ENCODE assay signal across 15 cellular contexts in genomic region chr9:104869801-104870200, GRCh38. TPM values are rescaled to one million over a fixed set of nuclear protein-coding genes. Genes with fewer than 3 reads are reported as not detected.
DNase-seq lines count a peak whose midpoint lies in the region; ATAC-seq and TF ChIP-seq lines count a peak whose summit lies in the region.
"Had no signal": no experiment of that assay in that cellular context is flagged by ENCODE, and none has a peak within 500 bp of the region (broad histone marks: within the 10 kb centered on the region; RNA-seq: fewer than 3 reads in every experiment).

No MANE protein-coding gene starts in this region.

- H3K4me2 ChIP-seq in OCI-LY7 (ENCODE audit: low read length) = peak overlapping the region; percentile 55; the same call in 1 of the 2 replicates
- H3K4me2 ChIP-seq in fibroblast of lung (ENCODE audit: extremely low read depth, insufficient read depth, low read length) = no peak overlapping the region
- H3K4me2 ChIP-seq in trophoblast cell (ENCODE audit: low read length) = no peak overlapping the region

- H3K23ac ChIP-seq in trophoblast cell (ENCODE audit: low read length) = no peak overlapping the region

- H4K91ac ChIP-seq in trophoblast cell (ENCODE audit: low read depth, low read length) = peak overlapping the region; percentile 90

- H4K8ac ChIP-seq in trophoblast cell (ENCODE audit: low read depth, low read length) = no peak overlapping the region

- H2AK5ac ChIP-seq in trophoblast cell (ENCODE audit: low read length) = no peak overlapping the region

- no peak overlapping the region for H4K12ac ChIP-seq in trophoblast cell (ENCODE audit: low read depth, low read length)

- H3K4me3 ChIP-seq in OCI-LY7 (ENCODE audit: low read depth, low read length, poor library complexity, severe bottlenecking) (no peak overlapping the region), fibroblast of lung (replicated peaks in 1 of 4; ENCODE audit: control extremely low read depth in 1 of 4, insufficient read depth in 1 of 4, low read depth in 3 of 4, low read length in 4 of 4) (no peak overlapping the region), trophoblast cell (ENCODE audit: low read depth, low read length) (no peak overlapping the region)

- peak overlapping the region; percentile 63 for H3K27ac ChIP-seq in OCI-LY7 (ENCODE audit: low read depth, low read length, poor library complexity, severe bottlenecking)
- H3K27ac ChIP-seq in fibroblast of lung (ENCODE audit: insufficient read depth, low read length) = peak overlapping the region; percentile 37
- peak overlapping the region; percentile 49 for H3K27ac ChIP-seq in trophoblast cell (ENCODE audit: low read depth, low read length)

- H3K9me3 ChIP-seq in OCI-LY7 (ENCODE audit: low read length) (no peaks in the 10 kb centered on the region), fibroblast of lung (ENCODE audit: control insufficient read depth, insufficient read depth, low read depth, low read length) (no peaks in the 10 kb centered on the region), trophoblast cell (ENCODE audit: insufficient read depth, low read depth, low read length) (peaks cover 1% of the 10 kb centered on the region)

- H3K36me3 ChIP-seq in OCI-LY7 (ENCODE audit: insufficient read depth, low read length) (peaks cover 51% of the 10 kb centered on the region), fibroblast of lung (ENCODE audit: control insufficient read depth, insufficient read depth, low read length) (no peaks in the 10 kb centered on the region), trophoblast cell (ENCODE audit: control insufficient read depth in 1 of 2, insufficient read depth in 2 of 2, low read length in 2 of 2) (no peaks in the 10 kb centered on the region)

- H2BK5ac ChIP-seq in trophoblast cell (ENCODE audit: low read depth, low read length, poor library complexity) = no peak overlapping the region

- H3K27me3 Mint-ChIP-seq in nephron progenitor cell (ENCODE audit: low read depth, poor library complexity) = peaks cover 7% of the 10 kb centered on the region
- H3K27me3 Mint-ChIP-seq: IgD-negative memory B cell had no signal

- WGBS in trophoblast cell (ENCODE audit: extremely low coverage, insufficient coverage, insufficient read length) = no CpG with 5 or more reads among the region's 1 CpG

- H3K4me3 Mint-ChIP-seq in nephron progenitor cell = no peak overlapping the region

- no peak overlapping the region for H3K27ac Mint-ChIP-seq in nephron progenitor cell

- H3K14ac ChIP-seq in trophoblast cell (ENCODE audit: low read length) = no peak overlapping the region

- H2AFZ ChIP-seq in OCI-LY7 (ENCODE audit: low read length) = no peak overlapping the region
- no peak overlapping the region for H2AFZ ChIP-seq in fibroblast of lung (ENCODE audit: low read length)
- no peak overlapping the region for H2AFZ ChIP-seq in trophoblast cell (ENCODE audit: insufficient read depth, low read length, poor library complexity)

- BruUV-seq in OCI-LY7 (replicated peaks; lab: Mats Ljungman, UMichigan) = no TSS peak

- DNase-seq in A172 (ENCODE audit: low spot score) (peak; percentile 26), OCI-LY7 (ENCODE audit: low spot score) (no peak), fibroblast of lung (ENCODE audit: low read depth in 2 of 2) (peak in 1 of 2 donors; percentile 62), trophoblast cell (no peak), nephron progenitor cell (no peak), DMS114 treated with DMSO at 0.1 percent for 48 hours (lab: John Stamatoyannopoulos, UW; ENCODE audit: unreplicated experiment) (no peak)
- DNase-seq in activated CD8-positive, alpha-beta memory T cell treated with anti-CD3 and anti-CD28 coated beads for 24 hours = no peak
- DNase-seq: activated CD4-positive, alpha-beta T cell treated with anti-CD3 and anti-CD28 coated beads, Interleukin-2, amount 50 U/mL, for 48 hours; activated gamma-delta T cell; cerebellar nuclear complex; DMS79 treated with DMSO at 0.1 percent for 48 hours; NCI-H2029; NK-92 treated with Interleukin-12 subunit alpha and Interleukin-12 subunit beta, amount 100 ng/mL, for 24 hours had no signal

- CTCF ChIA-PET in OCI-LY7 (lab: Charles Lee; ENCODE audit: unreplicated experiment) = interaction anchor here (1.2 kb wide), 1 partner anchor 50 kb away, joined by 3 read pairs; no protein-coding TSS in a partner anchor

- H3K9ac ChIP-seq in fibroblast of lung (ENCODE audit: insufficient read depth, low read length) (no peak overlapping the region), trophoblast cell (ENCODE audit: low read length) (no peak overlapping the region)

- no peaks in the 10 kb centered on the region for H3K27me3 ChIP-seq in fibroblast of lung (ENCODE audit: control insufficient read depth, insufficient read depth, low read length)
- no peaks in the 10 kb centered on the region for H3K27me3 ChIP-seq in trophoblast cell (ENCODE audit: insufficient read depth, low read length)

- peaks cover 34% of the 10 kb centered on the region for H3K36me3 Mint-ChIP-seq in nephron progenitor cell (ENCODE audit: low read depth)
- H3K36me3 Mint-ChIP-seq: IgD-negative memory B cell had no signal

- POLR2A ChIA-PET in OCI-LY7 (lab: Charles Lee) = interaction anchor here (1.7 to 3.8 kb wide), 2 partner anchors 54 to 57 kb away, joined by 4 to 22 read pairs; no protein-coding TSS in a partner anchor

- no peak overlapping the region for H2BK12ac ChIP-seq in trophoblast cell (ENCODE audit: low read length)

- no peak overlapping the region for H3K4ac ChIP-seq in trophoblast cell (ENCODE audit: low read depth, low read length)

- no peak overlapping the region for H2BK120ac ChIP-seq in trophoblast cell (ENCODE audit: insufficient read depth, low read length, poor library complexity)

- H3K4me1 ChIP-seq in OCI-LY7 (ENCODE audit: insufficient read depth, low read length, poor library complexity, severe bottlenecking) (peaks cover 25% of the 10 kb centered on the region), fibroblast of lung (ENCODE audit: control insufficient read depth, extremely low read depth, insufficient read depth, low read length) (peaks cover 44% of the 10 kb centered on the region), trophoblast cell (ENCODE audit: control insufficient read depth in 1 of 2, insufficient read depth in 2 of 2, low read length in 2 of 2) (peaks cover 15 to 19% of the 10 kb centered on the region in 2 experiments)

- peaks cover 58% of the 10 kb centered on the region for H3K4me1 Mint-ChIP-seq in nephron progenitor cell

- intact Hi-C loops in OCI-LY7 (cut with micrococcal nuclease; ENCODE audit: unreplicated experiment) = no loop called here

- no peaks in the 10 kb centered on the region for H4K20me1 ChIP-seq in OCI-LY7 (ENCODE audit: insufficient read depth, low read length)
- no peaks in the 10 kb centered on the region for H4K20me1 ChIP-seq in fibroblast of lung (ENCODE audit: control insufficient read depth, extremely low read depth, insufficient read depth, low read length)

- H3K79me2 ChIP-seq in OCI-LY7 (ENCODE audit: insufficient read depth, low read depth, low read length) = no peaks in the 10 kb centered on the region
- peaks cover 2% of the 10 kb centered on the region for H3K79me2 ChIP-seq in fibroblast of lung (ENCODE audit: control insufficient read depth, insufficient read depth, low read length)
- peaks cover 2% of the 10 kb centered on the region for H3K79me2 ChIP-seq in trophoblast cell (ENCODE audit: control insufficient read depth, insufficient read depth, low read length, poor library complexity)

- no peak for ATAC-seq in GM19324 (IDR thresholded peaks at IDR 0.05; ENCODE audit: low FRiP score, unreplicated experiment)

- H3K79me1 ChIP-seq in trophoblast cell (ENCODE audit: low read length) = peaks cover 13% of the 10 kb centered on the region

- no peaks in the 10 kb centered on the region for H3K9me2 ChIP-seq in OCI-LY7 (ENCODE audit: insufficient read depth, low read length)

- H3K18ac ChIP-seq in trophoblast cell (ENCODE audit: low read length) = no peak overlapping the region

- TF ChIP-seq CTCF in OCI-LY7 (conservative IDR thresholded peaks at IDR 0.05; ENCODE audit: low read length) = no peak
- TF ChIP-seq CTCF in fibroblast of lung (conservative IDR thresholded peaks at IDR 0.05 in 1 of 2, IDR thresholded peaks at IDR 0.05 in 1 of 2; ENCODE audit: low read depth in 1 of 2, low read length in 2 of 2) = no peak
- no peak for TF ChIP-seq CTCF in nephron progenitor cell (IDR thresholded peaks at IDR 0.05)

- H3K9me3 Mint-ChIP-seq in nephron progenitor cell = peaks cover 8% of the 10 kb centered on the region
- H3K9me3 Mint-ChIP-seq: IgD-negative memory B cell had no signal

RNA-seq across cellular contexts. Expression of gene ABCA1, which starts 58.2 kb away (rescaled TPM):
- total RNA-seq in A172 (2014; rRNA removed; shearing (Covaris generic)) = 66.6 and 72.6 TPM in 2 replicates
- 8.0 and 10.1 TPM in 2 replicates for total RNA-seq in OCI-LY7 (2014; rRNA removed; shearing (Covaris generic))
- total RNA-seq in OCI-LY7 (2022) (14.0 and 18.9 TPM in 2 replicates), fibroblast of lung (60.4 and 75.2 TPM in 2 replicates)
- polyA plus RNA-seq in fibroblast of lung = 11.5 and 22.4 TPM in 2 replicates
- polyA plus RNA-seq in fibroblast of lung (2012) = 7.2 and 12.3 TPM in 2 replicates
- polyA minus RNA-seq in fibroblast of lung (ENCODE audit: low replicate concordance) = 143 and 175 TPM in 2 replicates
- polyA plus RNA-seq in trophoblast cell (2013) = 4.9 and 5.1 TPM in 2 replicates
